ENCODE assay signal across 28 cellular contexts in genomic region chr5:17288570-17288969, GRCh38.
"Had no signal": no experiment of that assay in that cellular context is flagged by ENCODE, and none has a peak within 500 bp of the region (broad histone marks: within the 10 kb centered on the region; RNA-seq: fewer than 3 reads in every experiment).

No MANE protein-coding gene starts in this region.

- FAIRE-seq: endometrium, endothelial cell of umbilical vein, frontal cortex had no signal

- H3K4me2 ChIP-seq: hepatocyte had no signal

- H3K27me3 ChIP-seq: dorsolateral prefrontal cortex, esophagus muscularis mucosa, esophagus squamous epithelium, foreskin keratinocyte, gastrocnemius medialis, gastroesophageal sphincter, heart left ventricle, heart right ventricle, hepatocyte had no signal

- H3K79me2 ChIP-seq: hepatocyte had no signal

- H3K9me3 ChIP-seq: esophagus muscularis mucosa, esophagus squamous epithelium, gastrocnemius medialis, gastroesophageal sphincter, heart left ventricle, heart right ventricle had no signal

- H3K4me3 ChIP-seq: coronary artery, dorsolateral prefrontal cortex, esophagus muscularis mucosa, esophagus squamous epithelium, gastrocnemius medialis, gastroesophageal sphincter, heart left ventricle, heart right ventricle, hepatocyte had no signal

- H3K4me1 ChIP-seq: esophagus muscularis mucosa, esophagus squamous epithelium, foreskin keratinocyte, gastrocnemius medialis, gastroesophageal sphincter, heart left ventricle had no signal

- H2AFZ ChIP-seq: hepatocyte had no signal

- H3K27ac ChIP-seq: coronary artery, dorsolateral prefrontal cortex, epithelial cell of prostate, esophagus muscularis mucosa, esophagus squamous epithelium, foreskin keratinocyte, gastrocnemius medialis, gastroesophageal sphincter, heart left ventricle, heart right ventricle, hepatocyte had no signal

- H3K27me3 Mint-ChIP-seq: effector memory CD8-positive, alpha-beta T cell had no signal

- H3K27ac Mint-ChIP-seq: dendritic cell treated with granulocyte-macrophage colony-stimulating factor and Interleukin-4, amounts not matched to agents 40 ng/mL and 50 ng/mL, for 4 days; endodermal cell had no signal

- H3K4me3 Mint-ChIP-seq: dendritic cell treated with granulocyte-macrophage colony-stimulating factor and Interleukin-4, amounts not matched to agents 40 ng/mL and 50 ng/mL, for 4 days; effector memory CD8-positive, alpha-beta T cell; endodermal cell had no signal

- H3K9me3 Mint-ChIP-seq: dendritic cell treated with granulocyte-macrophage colony-stimulating factor and Interleukin-4, amounts not matched to agents 40 ng/mL and 50 ng/mL, for 4 days had no signal

- H3K36me3 ChIP-seq: esophagus muscularis mucosa, esophagus squamous epithelium, gastrocnemius medialis, gastroesophageal sphincter, heart left ventricle, heart right ventricle had no signal

- ATAC-seq: effector memory CD8-positive, alpha-beta T cell; esophagus mucosa; foreskin keratinocyte; gastrocnemius medialis; gastroesophageal sphincter; heart left ventricle; heart right ventricle had no signal

- DNase-seq: cortex of kidney; dermis blood vessel endothelial cell; dorsolateral prefrontal cortex; effector CD4-positive, alpha-beta T cell; effector CD8-positive, alpha-beta T cell; effector memory CD4-positive, alpha-beta T cell; effector memory CD8-positive, alpha-beta T cell; endodermal cell; erythroblast; esophagus squamous epithelium; foreskin fibroblast; foreskin keratinocyte; foreskin melanocyte; gastrocnemius medialis; glutamatergic neuron; heart left ventricle; heart right ventricle; hippocampal formation had no signal
